ENCODE assay signal across 24 cellular contexts in the genomic region with DNA sequence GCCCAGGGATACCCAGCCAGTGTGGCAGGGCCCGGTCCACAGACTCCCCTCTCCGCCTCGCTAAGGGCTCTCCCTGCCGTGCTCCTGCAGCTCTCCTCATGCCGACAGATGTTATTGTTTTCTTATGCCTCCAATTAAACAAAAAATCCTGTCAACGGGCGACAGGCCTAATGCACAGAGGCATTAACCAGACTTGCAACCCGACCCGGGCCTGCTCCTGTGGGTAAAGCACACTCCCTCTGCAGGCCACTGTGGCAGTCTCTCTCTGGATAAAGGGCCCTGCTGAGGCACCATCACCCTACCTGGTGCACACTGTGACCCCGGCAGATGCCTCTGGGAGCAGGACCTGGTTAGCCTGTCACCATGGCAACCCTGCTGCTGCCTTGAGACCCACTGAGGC. TPM values are rescaled to one million over a fixed set of nuclear protein-coding genes. Genes with fewer than 3 reads are reported as not detected.
DNase-seq lines count a peak whose midpoint lies in the region; ATAC-seq and TF ChIP-seq lines count a peak whose summit lies in the region.
"Had no signal": no experiment of that assay in that cellular context is flagged by ENCODE, and none has a peak within 500 bp of the region (broad histone marks: within the 10 kb centered on the region; RNA-seq: fewer than 3 reads in every experiment).

No MANE protein-coding gene starts in this region.

- no peaks in the 10 kb centered on the region for H3K9me3 ChIP-seq in BLaER1 treated with 17β-estradiol and CSF1 and Interleukin-3, amounts not matched to agents 10 nM and 100 nM (replicated peaks in 1 of 11)
- H3K9me3 ChIP-seq in SK-N-SH = no peaks in the 10 kb centered on the region
- H3K9me3 ChIP-seq: pancreas, Peyer's patch, right lobe of liver, SJSA1, suprapubic skin had no signal

- peak; percentile 55 for TF ChIP-seq RAD21 in SK-N-SH (IDR thresholded peaks at IDR 0.05; ENCODE audit: low read length)

- POLR2A ChIA-PET in SK-N-SH (lab: Yijun Ruan, JAX) = interaction anchor here (0.6 to 2.8 kb wide), 8 partner anchors 12 to 29 kb away, joined by 3 to 24 read pairs (median 9); a partner anchor contains a TSS

- H3F3A ChIP-seq in SK-N-SH (replicated peaks; ENCODE audit: insufficient read depth) = no peaks in the 10 kb centered on the region

- TF ChIP-seq CTCF in HFF-Myc (IDR thresholded peaks at IDR 0.05; ENCODE audit: low read depth, low read length, missing control alignments) (peak; percentile 9), SK-N-SH (IDR thresholded peaks at IDR 0.05) (no peak)

- no peaks in the 10 kb centered on the region for H3K9me3 Mint-ChIP-seq in activated naive CD8-positive, alpha-beta T cell treated with anti-CD3 and anti-CD28 coated beads, Interleukin-2, amount 50 U/mL, for 24 hours
- H3K9me3 Mint-ChIP-seq: activated naive CD4-positive, alpha-beta T cell treated with anti-CD3 and anti-CD28 coated beads for 36 hours; naive thymus-derived CD8-positive, alpha-beta T cell had no signal

- peaks cover 43% of the 10 kb centered on the region for H3K27me3 Mint-ChIP-seq in activated naive CD8-positive, alpha-beta T cell treated with anti-CD3 and anti-CD28 coated beads, Interleukin-2, amount 50 U/mL, for 24 hours

- H3K27ac ChIP-seq in BLaER1 treated with 17β-estradiol and CSF1 and Interleukin-3, amounts not matched to agents 10 nM and 100 nM = no peak overlapping the region
- peak overlapping the region in 1 of 2 experiments; percentile 92; a peak in 2 of 4 replicates for H3K27ac ChIP-seq in SK-N-SH (ENCODE audit: low read depth in 2 of 2, low read length in 1 of 2)
- H3K27ac ChIP-seq: pancreas, Peyer's patch, right lobe of liver, SJSA1, suprapubic skin had no signal

- CTCF ChIA-PET in SK-N-SH (lab: Yijun Ruan, JAX) = interaction anchor here (0.5 to 13.0 kb wide), 18 partner anchors 9 to 530 kb away, joined by 3 to 112 read pairs (median 4); a partner anchor contains a TSS

- no peak overlapping the region for H3K4me3 ChIP-seq in BLaER1 treated with 17β-estradiol and CSF1 and Interleukin-3, amounts not matched to agents 10 nM and 100 nM
- H3K4me3 ChIP-seq in HFF-Myc (replicated peaks; ENCODE audit: low read depth, low read length) = no peak overlapping the region
- H3K4me3 ChIP-seq in SK-N-SH (ENCODE audit: low read depth in 2 of 2, low read length in 1 of 2) = no peak overlapping the region
- H3K4me3 ChIP-seq: pancreas, Peyer's patch, right lobe of liver, SJSA1, suprapubic skin had no signal

- 63% methylated on average over 9 of the region's 10 CpGs for WGBS in SK-N-SH (ENCODE audit: low lambda C conversion rate)

- no peaks in the 10 kb centered on the region for H3K36me3 Mint-ChIP-seq in activated naive CD8-positive, alpha-beta T cell treated with anti-CD3 and anti-CD28 coated beads, Interleukin-2, amount 50 U/mL, for 24 hours (ENCODE audit: low read depth)
- H3K36me3 Mint-ChIP-seq: naive thymus-derived CD8-positive, alpha-beta T cell had no signal

- peak overlapping the region in 6 of 11 experiments; percentile 61 to 78 (median 71); a peak in 11 of 22 replicates for H3K4me2 ChIP-seq in BLaER1 treated with 17β-estradiol and CSF1 and Interleukin-3, amounts not matched to agents 10 nM and 100 nM
- no peak overlapping the region for H3K4me2 ChIP-seq in SK-N-SH

- no peak overlapping the region for H3K9ac ChIP-seq in BLaER1 treated with 17β-estradiol and CSF1 and Interleukin-3, amounts not matched to agents 10 nM and 100 nM
- H3K9ac ChIP-seq in SK-N-SH = no peak overlapping the region

- no peaks in the 10 kb centered on the region for H3K9me2 ChIP-seq in SK-N-SH

- H4K20me1 ChIP-seq in BLaER1 treated with 17β-estradiol and CSF1 and Interleukin-3, amounts not matched to agents 10 nM and 100 nM = peaks cover 0 to 4% (median 0%) of the 10 kb centered on the region in 11 experiments; a peak in 3 of 22 replicates
- no peaks in the 10 kb centered on the region for H4K20me1 ChIP-seq in SK-N-SH (ENCODE audit: insufficient read depth)

- peaks cover 8% of the 10 kb centered on the region for H3K4me1 Mint-ChIP-seq in activated naive CD8-positive, alpha-beta T cell treated with anti-CD3 and anti-CD28 coated beads, Interleukin-2, amount 50 U/mL, for 24 hours

- H3K27ac Mint-ChIP-seq in activated naive CD8-positive, alpha-beta T cell treated with anti-CD3 and anti-CD28 coated beads, Interleukin-2, amount 50 U/mL, for 24 hours = no peak overlapping the region
- H3K27ac Mint-ChIP-seq: activated CD8-positive, alpha-beta T cell treated with anti-CD3 and anti-CD28 coated beads, Interleukin-2, amount 10 ng/mL, durations not matched to agents 7 days and 5 days; activated naive CD4-positive, alpha-beta T cell treated with anti-CD3 and anti-CD28 coated beads for 36 hours; naive thymus-derived CD8-positive, alpha-beta T cell had no signal

- peaks cover 19 to 65% (median 57%) of the 10 kb centered on the region in 10 experiments for H3K4me1 ChIP-seq in BLaER1 treated with 17β-estradiol and CSF1 and Interleukin-3, amounts not matched to agents 10 nM and 100 nM
- H3K4me1 ChIP-seq in SK-N-SH (ENCODE audit: control insufficient read depth in 1 of 2, insufficient read depth in 2 of 2, low read depth in 1 of 2, low read length in 1 of 2) = peaks cover 0 to 28% of the 10 kb centered on the region in 2 experiments; a peak in 2 of 4 replicates
- H3K4me1 ChIP-seq: pancreas, right lobe of liver, suprapubic skin had no signal

- ATAC-seq in activated naive CD8-positive, alpha-beta T cell treated with anti-CD3 and anti-CD28 coated beads, Interleukin-2, amount 50 U/mL, for 24 hours = no peak
- ATAC-seq: activated CD8-positive, alpha-beta T cell treated with anti-CD3 and anti-CD28 coated beads, Interleukin-2, amount 10 ng/mL, durations not matched to agents 7 days and 5 days; naive thymus-derived CD8-positive, alpha-beta T cell had no signal

- no peak overlapping the region for H2AFZ ChIP-seq in SK-N-SH (ENCODE audit: low read depth)

- peak in 1 of 2 experiments; percentile 86; a peak in 2 of 4 replicates for TF ChIP-seq EP300 in SK-N-SH (IDR thresholded peaks at IDR 0.05; ENCODE audit: borderline replicate concordance in 1 of 2, low read depth in 1 of 2, low read length in 1 of 2)

- DNase-seq in HFF-Myc (ENCODE audit: extremely low read depth, low read depth) (no peak), SK-N-SH (peak; percentile 83), left kidney (ENCODE audit: low read depth, low spot score) (peak; percentile 79), NCI-H2196 treated with DMSO at 0.1 percent for 48 hours (lab: John Stamatoyannopoulos, UW; ENCODE audit: unreplicated experiment) (no peak), SIG-M5 treated with dmso at 0.1 percent for 504 hours (lab: John Stamatoyannopoulos, UW; ENCODE audit: unreplicated experiment) (no peak)
- DNase-seq in stimulated activated naive CD4-positive, alpha-beta T cell (lab: John Stamatoyannopoulos, UW) = no peak
- no peak for DNase-seq in activated naive CD8-positive, alpha-beta T cell treated with anti-CD3 and anti-CD28 coated beads, Interleukin-2, amount 50 U/mL, for 24 hours
- DNase-seq: activated CD4-positive, CD25-positive, alpha-beta regulatory T cell; activated CD8-positive, alpha-beta T cell treated with anti-CD3 and anti-CD28 coated beads, Interleukin-2, amount 10 ng/mL, durations not matched to agents 7 days and 5 days; activated naive CD4-positive, alpha-beta T cell treated with anti-CD3 and anti-CD28 coated beads for 36 hours; activated T-cell treated with anti-CD3 and anti-CD28 coated beads, Interleukin-2, amount 50 U/mL, for 48 hours; anterior cingulate cortex; C1 segment of cervical spinal cord; caudate nucleus; DMS79; foreskin fibroblast; naive thymus-derived CD8-positive, alpha-beta T cell; NCI-H1105; pancreas; Peyer's patch; right lobe of liver had no signal

- H3K79me2 ChIP-seq in SK-N-SH (ENCODE audit: insufficient read depth) = no peaks in the 10 kb centered on the region

- H3K36me3 ChIP-seq in BLaER1 treated with 17β-estradiol and CSF1 and Interleukin-3, amounts not matched to agents 10 nM and 100 nM = no peaks in the 10 kb centered on the region
- H3K36me3 ChIP-seq in SK-N-SH (replicated peaks in 1 of 2; ENCODE audit: control insufficient read depth in 1 of 2, insufficient read depth in 2 of 2, low read length in 1 of 2) = no peaks in the 10 kb centered on the region
- H3K36me3 ChIP-seq: pancreas, Peyer's patch, right lobe of liver, SJSA1, suprapubic skin had no signal

- no peak overlapping the region for H3K4me3 Mint-ChIP-seq in activated naive CD8-positive, alpha-beta T cell treated with anti-CD3 and anti-CD28 coated beads, Interleukin-2, amount 50 U/mL, for 24 hours
- H3K4me3 Mint-ChIP-seq: activated CD8-positive, alpha-beta T cell treated with anti-CD3 and anti-CD28 coated beads, Interleukin-2, amount 10 ng/mL, durations not matched to agents 7 days and 5 days; activated naive CD4-positive, alpha-beta T cell treated with anti-CD3 and anti-CD28 coated beads for 36 hours; naive thymus-derived CD8-positive, alpha-beta T cell had no signal

- H3K27me3 ChIP-seq in BLaER1 treated with 17β-estradiol and CSF1 and Interleukin-3, amounts not matched to agents 10 nM and 100 nM = peaks cover 0 to 9% (median 0%) of the 10 kb centered on the region in 11 experiments; a peak in 2 of 22 replicates
- H3K27me3 ChIP-seq in SK-N-SH (ENCODE audit: insufficient read depth) = no peaks in the 10 kb centered on the region; the same call in none of the 2 replicates
- H3K27me3 ChIP-seq: pancreas, Peyer's patch, right lobe of liver had no signal

TF ChIP-seq in SK-N-SH, 30 proteins besides CTCF, POLR2A, EP300 and RAD21 (continues in another document):
- TF ChIP-seq JUND (IDR thresholded peaks at IDR 0.05) = no peak
- TF ChIP-seq, protein P1, sequence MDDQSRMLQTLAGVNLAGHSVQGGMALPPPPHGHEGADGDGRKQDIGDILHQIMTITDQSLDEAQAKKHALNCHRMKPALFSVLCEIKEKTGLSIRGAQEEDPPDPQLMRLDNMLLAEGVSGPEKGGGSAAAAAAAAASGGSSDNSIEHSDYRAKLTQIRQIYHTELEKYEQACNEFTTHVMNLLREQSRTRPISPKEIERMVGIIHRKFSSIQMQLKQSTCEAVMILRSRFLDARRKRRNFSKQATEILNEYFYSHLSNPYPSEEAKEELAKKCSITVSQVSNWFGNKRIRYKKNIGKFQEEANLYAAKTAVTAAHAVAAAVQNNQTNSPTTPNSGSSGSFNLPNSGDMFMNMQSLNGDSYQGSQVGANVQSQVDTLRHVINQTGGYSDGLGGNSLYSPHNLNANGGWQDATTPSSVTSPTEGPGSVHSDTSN (IDR thresholded peaks at IDR 0.05) = no peak

RNA-seq across cellular contexts. Expression of a gene that starts 27.5 kb away (rescaled TPM):
- polyA plus RNA-seq in SK-N-SH (2012; rRNA removed) = 1.1 and 2.6 TPM in 2 replicates
- 2.0 and 4.0 TPM in 2 replicates for polyA plus RNA-seq in SK-N-SH (2012; cell fraction: cytosol; rRNA removed)
- polyA plus RNA-seq in SK-N-SH (2012; cell fraction: nucleus; rRNA removed) = 0.76 and 2.2 TPM in 2 replicates
- polyA plus RNA-seq: naive thymus-derived CD8-positive, alpha-beta T cell; pancreas had no signal

RNA-seq across cellular contexts. Expression of a gene that starts 59.8 kb away (rescaled TPM):
- polyA plus RNA-seq in SK-N-SH (2012; rRNA removed) = 26.6 and 29.1 TPM in 2 replicates
- 28.6 and 36.0 TPM in 2 replicates for polyA plus RNA-seq in SK-N-SH (2012; cell fraction: cytosol; rRNA removed)
- 22.6 and 31.8 TPM in 2 replicates for polyA plus RNA-seq in SK-N-SH (2012; cell fraction: nucleus; rRNA removed)

Comparison
In these comparisons a context has a peak if more than half of its experiments do, and no peak if none do; other contexts are left out.
1. DNase-seq: peak in SK-N-SH (single experiment) and left kidney (single experiment); none in HFF-Myc (single experiment), stimulated activated naive CD4-positive, alpha-beta T cell (0 of 6), NCI-H2196 treated with DMSO at 0.1 percent for 48 hours (single experiment), activated naive CD8-positive, alpha-beta T cell treated with anti-CD3 and anti-CD28 coated beads, Interleukin-2, amount 50 U/mL, for 24 hours (single experiment) and SIG-M5 treated with dmso at 0.1 percent for 504 hours (single experiment).